ENCODE assay signal across 2 cellular contexts in genomic region chr17:7854851-7855642, GRCh38.
TF ChIP-seq lines count a peak whose summit lies in the region.

A gene with protein sequence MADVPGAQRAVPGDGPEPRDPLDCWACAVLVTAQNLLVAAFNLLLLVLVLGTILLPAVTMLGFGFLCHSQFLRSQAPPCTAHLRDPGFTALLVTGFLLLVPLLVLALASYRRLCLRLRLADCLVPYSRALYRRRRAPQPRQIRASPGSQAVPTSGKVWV (plus strand): TSS chr17:7855066. CDS start chr17:7855075, 9 bp downstream.

TF ChIP-seq in K562, 482 proteins besides CTCF, POLR2A, EP300 and RAD21:
- TF ChIP-seq RBFOX2 (IDR thresholded peaks at IDR 0.05; ENCODE audit: low read depth, low read length) (peak; percentile 47), POLR2G (IDR thresholded peaks at IDR 0.05; ENCODE audit: low read depth, low read length) (peak; percentile 72), ZBTB33 (CRISPR knock-in tag; IDR thresholded peaks at IDR 0.05) (peak; percentile 62), ZNF174 (CRISPR knock-in tag; IDR thresholded peaks at IDR 0.05) (no peak)
- TF ChIP-seq, protein P1, sequence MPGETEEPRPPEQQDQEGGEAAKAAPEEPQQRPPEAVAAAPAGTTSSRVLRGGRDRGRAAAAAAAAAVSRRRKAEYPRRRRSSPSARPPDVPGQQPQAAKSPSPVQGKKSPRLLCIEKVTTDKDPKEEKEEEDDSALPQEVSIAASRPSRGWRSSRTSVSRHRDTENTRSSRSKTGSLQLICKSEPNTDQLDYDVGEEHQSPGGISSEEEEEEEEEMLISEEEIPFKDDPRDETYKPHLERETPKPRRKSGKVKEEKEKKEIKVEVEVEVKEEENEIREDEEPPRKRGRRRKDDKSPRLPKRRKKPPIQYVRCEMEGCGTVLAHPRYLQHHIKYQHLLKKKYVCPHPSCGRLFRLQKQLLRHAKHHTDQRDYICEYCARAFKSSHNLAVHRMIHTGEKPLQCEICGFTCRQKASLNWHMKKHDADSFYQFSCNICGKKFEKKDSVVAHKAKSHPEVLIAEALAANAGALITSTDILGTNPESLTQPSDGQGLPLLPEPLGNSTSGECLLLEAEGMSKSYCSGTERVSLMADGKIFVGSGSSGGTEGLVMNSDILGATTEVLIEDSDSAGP (CRISPR knock-in tag; IDR thresholded peaks at IDR 0.05), result no peak

TF ChIP-seq in HepG2, 621 proteins besides CTCF, POLR2A, EP300 and RAD21:
- no peak for TF ChIP-seq ZNF724P (CRISPR knock-in tag; IDR thresholded peaks at IDR 0.05; ENCODE audit: borderline replicate concordance)
- no peak for TF ChIP-seq ZNF251 (CRISPR knock-in tag; IDR thresholded peaks at IDR 0.05)
- TF ChIP-seq RERE (CRISPR knock-in tag; IDR thresholded peaks at IDR 0.05; ENCODE audit: low read depth), result no peak
- no peak for TF ChIP-seq PRPF4 (IDR thresholded peaks at IDR 0.05; ENCODE audit: low read depth, low read length, poor library complexity, severe bottlenecking)
- TF ChIP-seq POLR2G (IDR thresholded peaks at IDR 0.05; ENCODE audit: low read depth, low read length), result peak; percentile 48; the same call in 1 of the 2 replicates
- peak; percentile 79 for TF ChIP-seq RBFOX2 (IDR thresholded peaks at IDR 0.05; ENCODE audit: low read depth, low read length)
- TF ChIP-seq AGO1 (IDR thresholded peaks at IDR 0.05; ENCODE audit: low read depth, low read length, poor library complexity, severe bottlenecking), result peak; percentile 64
- peak; percentile 96 for TF ChIP-seq AGO2 (optimal IDR thresholded peaks at IDR 0.05; ENCODE audit: low read depth, low read length)
- peak; percentile 51 for TF ChIP-seq HNRNPK (IDR thresholded peaks at IDR 0.05; ENCODE audit: low read depth, low read length, poor library complexity, severe bottlenecking)
- peak; percentile 46 for TF ChIP-seq TAF15 (IDR thresholded peaks at IDR 0.05; ENCODE audit: low read depth, low read length, poor library complexity, severe bottlenecking)
- no peak for TF ChIP-seq ZNF710 (CRISPR knock-in tag; IDR thresholded peaks at IDR 0.05; ENCODE audit: borderline replicate concordance)
- TF ChIP-seq, protein P2, sequence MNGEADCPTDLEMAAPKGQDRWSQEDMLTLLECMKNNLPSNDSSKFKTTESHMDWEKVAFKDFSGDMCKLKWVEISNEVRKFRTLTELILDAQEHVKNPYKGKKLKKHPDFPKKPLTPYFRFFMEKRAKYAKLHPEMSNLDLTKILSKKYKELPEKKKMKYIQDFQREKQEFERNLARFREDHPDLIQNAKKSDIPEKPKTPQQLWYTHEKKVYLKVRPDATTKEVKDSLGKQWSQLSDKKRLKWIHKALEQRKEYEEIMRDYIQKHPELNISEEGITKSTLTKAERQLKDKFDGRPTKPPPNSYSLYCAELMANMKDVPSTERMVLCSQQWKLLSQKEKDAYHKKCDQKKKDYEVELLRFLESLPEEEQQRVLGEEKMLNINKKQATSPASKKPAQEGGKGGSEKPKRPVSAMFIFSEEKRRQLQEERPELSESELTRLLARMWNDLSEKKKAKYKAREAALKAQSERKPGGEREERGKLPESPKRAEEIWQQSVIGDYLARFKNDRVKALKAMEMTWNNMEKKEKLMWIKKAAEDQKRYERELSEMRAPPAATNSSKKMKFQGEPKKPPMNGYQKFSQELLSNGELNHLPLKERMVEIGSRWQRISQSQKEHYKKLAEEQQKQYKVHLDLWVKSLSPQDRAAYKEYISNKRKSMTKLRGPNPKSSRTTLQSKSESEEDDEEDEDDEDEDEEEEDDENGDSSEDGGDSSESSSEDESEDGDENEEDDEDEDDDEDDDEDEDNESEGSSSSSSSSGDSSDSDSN (CRISPR knock-in tag; IDR thresholded peaks at IDR 0.05), result no peak
- 0 out of 2 replicates have a peak, but pooled peaks have one; percentile 7 for TF ChIP-seq TARDBP (CRISPR knock-in tag; IDR thresholded peaks at IDR 0.05)
- no peak; the same call in 1 of the 2 replicates for TF ChIP-seq POLR2AphosphoS5 (IDR thresholded peaks at IDR 0.05; ENCODE audit: low read depth, low read length)
- TF ChIP-seq ZNF598 (CRISPR knock-in tag; IDR thresholded peaks at IDR 0.05; ENCODE audit: borderline replicate concordance), result no peak
- TF ChIP-seq CENPBD1 (CRISPR knock-in tag; IDR thresholded peaks at IDR 0.05; ENCODE audit: borderline replicate concordance, low read depth), result no peak
- peak; percentile 80 for TF ChIP-seq RBM22 (optimal IDR thresholded peaks at IDR 0.05; ENCODE audit: low read length)
- no peak for TF ChIP-seq ZNF350 (CRISPR knock-in tag; IDR thresholded peaks at IDR 0.05; ENCODE audit: borderline replicate concordance, low read depth)
- TF ChIP-seq SRSF4 (IDR thresholded peaks at IDR 0.05; ENCODE audit: low read depth, low read length, poor library complexity, severe bottlenecking), result no peak
- TF ChIP-seq ZNF788 (CRISPR knock-in tag; IDR thresholded peaks at IDR 0.05; ENCODE audit: borderline replicate concordance), result no peak
- TF ChIP-seq SYNCRIP (IDR thresholded peaks at IDR 0.05; ENCODE audit: insufficient read depth, low read depth, low read length), result no peak
- no peak for TF ChIP-seq SMYD3 (CRISPR knock-in tag; IDR thresholded peaks at IDR 0.05)
- TF ChIP-seq PATZ1 (CRISPR knock-in tag; IDR thresholded peaks at IDR 0.05), result no peak
- no peak for TF ChIP-seq HES4 (CRISPR knock-in tag; IDR thresholded peaks at IDR 0.05; ENCODE audit: borderline replicate concordance)
- TF ChIP-seq CEBPB (IDR thresholded peaks at IDR 0.05; ENCODE audit: borderline replicate concordance, low read depth, low read length), result no peak
- peak; percentile 18; the same call in 1 of the 2 replicates for TF ChIP-seq ZBTB38 (CRISPR knock-in tag; IDR thresholded peaks at IDR 0.05)
- peak; percentile 41; the same call in 1 of the 2 replicates for TF ChIP-seq ZBTB33 (CRISPR knock-in tag; IDR thresholded peaks at IDR 0.05)
- TF ChIP-seq, protein P3, sequence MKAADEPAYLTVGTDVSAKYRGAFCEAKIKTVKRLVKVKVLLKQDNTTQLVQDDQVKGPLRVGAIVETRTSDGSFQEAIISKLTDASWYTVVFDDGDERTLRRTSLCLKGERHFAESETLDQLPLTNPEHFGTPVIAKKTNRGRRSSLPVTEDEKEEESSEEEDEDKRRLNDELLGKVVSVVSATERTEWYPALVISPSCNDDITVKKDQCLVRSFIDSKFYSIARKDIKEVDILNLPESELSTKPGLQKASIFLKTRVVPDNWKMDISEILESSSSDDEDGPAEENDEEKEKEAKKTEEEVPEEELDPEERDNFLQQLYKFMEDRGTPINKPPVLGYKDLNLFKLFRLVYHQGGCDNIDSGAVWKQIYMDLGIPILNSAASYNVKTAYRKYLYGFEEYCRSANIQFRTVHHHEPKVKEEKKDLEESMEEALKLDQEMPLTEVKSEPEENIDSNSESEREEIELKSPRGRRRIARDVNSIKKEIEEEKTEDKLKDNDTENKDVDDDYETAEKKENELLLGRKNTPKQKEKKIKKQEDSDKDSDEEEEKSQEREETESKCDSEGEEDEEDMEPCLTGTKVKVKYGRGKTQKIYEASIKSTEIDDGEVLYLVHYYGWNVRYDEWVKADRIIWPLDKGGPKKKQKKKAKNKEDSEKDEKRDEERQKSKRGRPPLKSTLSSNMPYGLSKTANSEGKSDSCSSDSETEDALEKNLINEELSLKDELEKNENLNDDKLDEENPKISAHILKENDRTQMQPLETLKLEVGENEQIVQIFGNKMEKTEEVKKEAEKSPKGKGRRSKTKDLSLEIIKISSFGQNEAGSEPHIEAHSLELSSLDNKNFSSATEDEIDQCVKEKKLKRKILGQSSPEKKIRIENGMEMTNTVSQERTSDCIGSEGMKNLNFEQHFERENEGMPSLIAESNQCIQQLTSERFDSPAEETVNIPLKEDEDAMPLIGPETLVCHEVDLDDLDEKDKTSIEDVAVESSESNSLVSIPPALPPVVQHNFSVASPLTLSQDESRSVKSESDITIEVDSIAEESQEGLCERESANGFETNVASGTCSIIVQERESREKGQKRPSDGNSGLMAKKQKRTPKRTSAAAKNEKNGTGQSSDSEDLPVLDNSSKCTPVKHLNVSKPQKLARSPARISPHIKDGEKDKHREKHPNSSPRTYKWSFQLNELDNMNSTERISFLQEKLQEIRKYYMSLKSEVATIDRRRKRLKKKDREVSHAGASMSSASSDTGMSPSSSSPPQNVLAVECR (CRISPR knock-in tag; IDR thresholded peaks at IDR 0.05; ENCODE audit: borderline replicate concordance), result no peak
